In genomic region chr17:4948997-4949320, GRCh38 we compare ENCODE assay signal across 8 cellular contexts. TPM values are rescaled to one million over a fixed set of nuclear protein-coding genes. Genes with fewer than 3 reads are reported as not detected.
DNase-seq lines count a peak whose midpoint lies in the region; ATAC-seq lines count a peak whose summit lies in the region.

No MANE protein-coding gene starts in this region.

- H3K9ac ChIP-seq in subcutaneous abdominal adipose tissue (ENCODE audit: low read length in 5 of 5), result peak overlapping the region in 4 of 5 donors; percentile 76 to 80 (median 78)

- H3K27ac ChIP-seq in epithelial cell of prostate (peak overlapping the region; percentile 99), subcutaneous abdominal adipose tissue (ENCODE audit: low read depth, low read length) (peak overlapping the region; percentile 96)

- H3K4me1 ChIP-seq in subcutaneous abdominal adipose tissue (ENCODE audit: control insufficient read depth in 5 of 5, insufficient read depth in 5 of 5, low read length in 5 of 5), result peaks cover 3 to 59% (median 49%) of the 10 kb centered on the region in 5 donors

- no peaks in the 10 kb centered on the region for H3K9me3 ChIP-seq in subcutaneous abdominal adipose tissue (ENCODE audit: control insufficient read depth in 5 of 5, low read length in 5 of 5)

- H3K36me3 ChIP-seq in subcutaneous abdominal adipose tissue (ENCODE audit: control insufficient read depth in 5 of 5, insufficient read depth in 5 of 5, low read length in 5 of 5), result peaks cover 0 to 27% (median 24%) of the 10 kb centered on the region in 5 donors

- DNase-seq in stimulated activated CD4-positive, alpha-beta T cell treated with anti-CD3 and anti-CD28 coated beads, Interleukin-12 subunit alpha, Interleukin-12 subunit beta, amount 100 ng/mL, for 24 hours (ENCODE audit: low read depth in 2 of 2), result peak; percentile 60 to 64
- no peak for DNase-seq in stimulated activated CD4-positive, alpha-beta T cell treated with anti-CD3 and anti-CD28 coated beads, Interleukin-4, amount 100 ng/mL, for 24 hours
- peak; percentile 83 for DNase-seq in NCI-H82 treated with DMSO at 0.1 percent for 48 hours (lab: John Stamatoyannopoulos, UW; ENCODE audit: unreplicated experiment)
- peak; percentile 47 for DNase-seq in activated T-cell treated with anti-CD3 and anti-CD28 coated beads for 1 hour (ENCODE audit: low read depth)
- peak; percentile 40 for DNase-seq in epithelial cell of prostate (ENCODE audit: low read depth, low spot score)
- DNase-seq in myocyte (ENCODE audit: low read depth), result peak; percentile 88

- peak overlapping the region; percentile 48 to 99 (median 89) for H3K4me3 ChIP-seq in subcutaneous abdominal adipose tissue (ENCODE audit: low read depth in 1 of 5, low read length in 5 of 5)

- ATAC-seq in HG03045 (IDR thresholded peaks at IDR 0.05; ENCODE audit: unreplicated experiment), result peak; percentile 35

- no peaks in the 10 kb centered on the region for H3K27me3 ChIP-seq in subcutaneous abdominal adipose tissue (ENCODE audit: control insufficient read depth in 5 of 5, insufficient read depth in 4 of 5, low read length in 5 of 5)

RNA-seq across cellular contexts. Expression of gene PFN1, which starts 0.6 kb away (rescaled TPM):
- 1,067 and 1,213 TPM in 2 replicates for total RNA-seq in myocyte
- polyA plus RNA-seq in myocyte (2012), result 1,485 TPM

RNA-seq across cellular contexts. Expression of gene ENO3, which starts 2.0 kb away (rescaled TPM):
- total RNA-seq in myocyte, result 833 and 1,073 TPM in 2 replicates
- 380 TPM for polyA plus RNA-seq in myocyte (2012)

RNA-seq across cellular contexts. Expression of gene RNF167, which starts 8.9 kb away (rescaled TPM):
- total RNA-seq in myocyte, result 40.1 and 53.3 TPM in 2 replicates
- 108 TPM for polyA plus RNA-seq in myocyte (2012)

RNA-seq across cellular contexts. Expression of gene SLC25A11, which starts 9.1 kb away (rescaled TPM):
- total RNA-seq in myocyte, result 87.4 and 100 TPM in 2 replicates
- 98.8 TPM for polyA plus RNA-seq in myocyte (2012)

RNA-seq across cellular contexts. Expression of gene GP1BA, which starts 16.9 kb away (rescaled TPM):
- not detected in 2 replicates for total RNA-seq in myocyte
- 1.0 TPM for polyA plus RNA-seq in myocyte (2012)
